ENCODE assay signal across 2 cellular contexts in genomic region chr10:63252095-63252762, GRCh38.
TF ChIP-seq lines count a peak whose summit lies in the region.

No MANE protein-coding gene starts in this region.

TF ChIP-seq in SK-N-SH treated with all-trans-retinoic acid at 6 μM for 48 hours, 23 proteins besides CTCF, POLR2A, EP300 and RAD21 (continued from another document):
- TF ChIP-seq POU6F1 (CRISPR knock-in tag; IDR thresholded peaks at IDR 0.05; ENCODE audit: borderline replicate concordance, low read depth) (no peak), TOX (CRISPR knock-in tag; IDR thresholded peaks at IDR 0.05; ENCODE audit: borderline replicate concordance) (no peak), OSR1 (CRISPR knock-in tag; IDR thresholded peaks at IDR 0.05) (no peak), CREB5 (CRISPR knock-in tag; IDR thresholded peaks at IDR 0.05; ENCODE audit: low read depth) (no peak), ZC3H10 (CRISPR knock-in tag; IDR thresholded peaks at IDR 0.05) (no peak), PATZ1 (CRISPR knock-in tag; IDR thresholded peaks at IDR 0.05; ENCODE audit: borderline replicate concordance) (no peak), ZFP30 (CRISPR knock-in tag; IDR thresholded peaks at IDR 0.05) (no peak), TCF4 (CRISPR knock-in tag; IDR thresholded peaks at IDR 0.05; ENCODE audit: borderline replicate concordance) (no peak)
TF ChIP-seq in SK-N-SH treated with all-trans-retinoic acid at 6 μM for 48 hours: peak in this region for 0.

TF ChIP-seq in HepG2, 621 proteins besides CTCF, POLR2A, EP300 and RAD21 (continued from another document):
- TF ChIP-seq GATAD2A (CRISPR knock-in tag; IDR thresholded peaks at IDR 0.05), result peak; percentile 46; the same call in 1 of the 2 replicates
- no peak for TF ChIP-seq SRSF4 (IDR thresholded peaks at IDR 0.05; ENCODE audit: low read depth, low read length, poor library complexity, severe bottlenecking)
- no peak for TF ChIP-seq MIER2 (CRISPR knock-in tag; IDR thresholded peaks at IDR 0.05)
- no peak for TF ChIP-seq ZNF264 (CRISPR knock-in tag; IDR thresholded peaks at IDR 0.05)
- no peak for TF ChIP-seq PHF20 (CRISPR knock-in tag; IDR thresholded peaks at IDR 0.05)
- no peak for TF ChIP-seq ZBTB20 (CRISPR knock-in tag; IDR thresholded peaks at IDR 0.05; ENCODE audit: borderline replicate concordance, low read depth)
- peak; percentile 64; the same call in 1 of the 2 replicates for TF ChIP-seq ONECUT2 (CRISPR knock-in tag; IDR thresholded peaks at IDR 0.05)
- TF ChIP-seq FOXJ3 (CRISPR knock-in tag; IDR thresholded peaks at IDR 0.05; ENCODE audit: borderline replicate concordance), result peak; percentile 20; the same call in 1 of the 2 replicates
- TF ChIP-seq ZNF644 (CRISPR knock-in tag; IDR thresholded peaks at IDR 0.05; ENCODE audit: low read depth), result 0 out of 2 replicates have a peak, but pooled peaks have one; percentile 37
- TF ChIP-seq GABPB1 (CRISPR knock-in tag; IDR thresholded peaks at IDR 0.05), result no peak
- no peak for TF ChIP-seq SAFB2 (CRISPR knock-in tag; IDR thresholded peaks at IDR 0.05; ENCODE audit: borderline replicate concordance, low read depth)
- TF ChIP-seq HMG20A (CRISPR knock-in tag; IDR thresholded peaks at IDR 0.05; ENCODE audit: borderline replicate concordance), result no peak
- peak; percentile 47 for TF ChIP-seq HNF4G (IDR thresholded peaks at IDR 0.05; ENCODE audit: borderline replicate concordance, low read depth, low read length)
- no peak for TF ChIP-seq HNF4G (CRISPR knock-in tag; IDR thresholded peaks at IDR 0.05; ENCODE audit: borderline replicate concordance, low read depth)
- TF ChIP-seq ZBTB46 (CRISPR knock-in tag; IDR thresholded peaks at IDR 0.05; ENCODE audit: borderline replicate concordance), result no peak
- TF ChIP-seq KDM5A (IDR thresholded peaks at IDR 0.05; ENCODE audit: borderline replicate concordance, low read length), result no peak
- TF ChIP-seq KDM3A (CRISPR knock-in tag; IDR thresholded peaks at IDR 0.05; ENCODE audit: low read depth), result no peak
- TF ChIP-seq KLF9 (CRISPR knock-in tag; IDR thresholded peaks at IDR 0.05; ENCODE audit: low read depth), result no peak
- peak; percentile 5; the same call in 1 of the 2 replicates for TF ChIP-seq CEBPB (IDR thresholded peaks at IDR 0.05; ENCODE audit: borderline replicate concordance, low read depth, low read length)
- no peak for TF ChIP-seq ZKSCAN1 (IDR thresholded peaks at IDR 0.05; ENCODE audit: low read length)
- TF ChIP-seq HNF4A (CRISPR knock-in tag; IDR thresholded peaks at IDR 0.05), result peak; percentile 58
- no peak for TF ChIP-seq HHEX (CRISPR knock-in tag; IDR thresholded peaks at IDR 0.05)
- TF ChIP-seq ATF7 (IDR thresholded peaks at IDR 0.05), result no peak
- TF ChIP-seq ATF7 (CRISPR knock-in tag; IDR thresholded peaks at IDR 0.05), result no peak
- no peak for TF ChIP-seq ZNF441 (CRISPR knock-in tag; IDR thresholded peaks at IDR 0.05; ENCODE audit: borderline replicate concordance)
- TF ChIP-seq GMEB2 (CRISPR knock-in tag; IDR thresholded peaks at IDR 0.05; ENCODE audit: low read depth), result no peak
- no peak for TF ChIP-seq CENPBD1 (CRISPR knock-in tag; IDR thresholded peaks at IDR 0.05; ENCODE audit: borderline replicate concordance, low read depth)
- no peak for TF ChIP-seq ZNF496 (CRISPR knock-in tag; IDR thresholded peaks at IDR 0.05; ENCODE audit: insufficient replicate concordance)
- TF ChIP-seq NFE2L2 (IDR thresholded peaks at IDR 0.05; ENCODE audit: low read length), result no peak
- TF ChIP-seq IKZF5 (CRISPR knock-in tag; IDR thresholded peaks at IDR 0.05), result no peak
- no peak for TF ChIP-seq BORCS8-MEF2B (CRISPR knock-in tag; IDR thresholded peaks at IDR 0.05)
- no peak for TF ChIP-seq E2F5 (CRISPR knock-in tag; conservative IDR thresholded peaks at IDR 0.05)
- no peak for TF ChIP-seq TBX3 (IDR thresholded peaks at IDR 0.05; ENCODE audit: borderline replicate concordance)
- no peak for TF ChIP-seq TEAD3 (CRISPR knock-in tag; optimal IDR thresholded peaks at IDR 0.05; ENCODE audit: borderline replicate concordance)
- TF ChIP-seq ZSCAN21 (CRISPR knock-in tag; IDR thresholded peaks at IDR 0.05; ENCODE audit: borderline replicate concordance), result no peak
- TF ChIP-seq PCBP1 (IDR thresholded peaks at IDR 0.05; ENCODE audit: borderline replicate concordance, low read depth, low read length), result no peak
- TF ChIP-seq HNF1B (CRISPR knock-in tag; IDR thresholded peaks at IDR 0.05), result no peak
- no peak for TF ChIP-seq CREM (IDR thresholded peaks at IDR 0.05)
- no peak for TF ChIP-seq CREM (CRISPR knock-in tag; IDR thresholded peaks at IDR 0.05)
TF ChIP-seq in HepG2: peak in this region for 7.
